In genomic region chr9:33924978-33925797, GRCh38 we compare ENCODE assay signal across 8 cellular contexts.
DNase-seq lines count a peak whose midpoint lies in the region; ATAC-seq and TF ChIP-seq lines count a peak whose summit lies in the region.

No MANE protein-coding gene starts in this region.

- H3K4me2 ChIP-seq in neural cell (ENCODE audit: low read length), result no peak overlapping the region

- H4K20me1 ChIP-seq in neural cell (ENCODE audit: insufficient read depth), result no peaks in the 10 kb centered on the region

- peak overlapping the region; percentile 45 for H3K27ac ChIP-seq in HUES48 (ENCODE audit: low read depth, low read length)
- H3K27ac ChIP-seq in neural cell (ENCODE audit: low read length), result no peak overlapping the region

- H3K4me3 ChIP-seq in HUES48 (ENCODE audit: low read depth, low read length), result no peak overlapping the region
- H3K4me3 ChIP-seq in fibroblast of villous mesenchyme (ENCODE audit: low read depth, low read length), result no peak overlapping the region
- no peak overlapping the region for H3K4me3 ChIP-seq in neural cell (ENCODE audit: low read length)

- no peak for ATAC-seq in HG03159 (IDR thresholded peaks at IDR 0.05; ENCODE audit: unreplicated experiment)

- peaks cover 95% of the 10 kb centered on the region for H3K36me3 ChIP-seq in HUES48 (ENCODE audit: control insufficient read depth, insufficient read depth, low read length)
- H3K36me3 ChIP-seq in neural cell (ENCODE audit: insufficient read depth, low read length), result peaks cover 2% of the 10 kb centered on the region

- no peaks in the 10 kb centered on the region for H3K27me3 ChIP-seq in HUES48 (ENCODE audit: control insufficient read depth, insufficient read depth, low read length)
- no peaks in the 10 kb centered on the region for H3K27me3 ChIP-seq in neural cell (ENCODE audit: insufficient read depth, low read depth, low read length)

- peak; percentile 16 for DNase-seq in NCI-H2029 treated with DMSO at 0.1 percent for 48 hours (lab: John Stamatoyannopoulos, UW)
- DNase-seq in NCI-H2029 (lab: John Stamatoyannopoulos, UW), result no peak
- peak; percentile 19 for DNase-seq in UCSD-AML1 (lab: John Stamatoyannopoulos, UW; ENCODE audit: unreplicated experiment)
- DNase-seq in fibroblast of villous mesenchyme (ENCODE audit: low read depth), result peak; percentile 62
- no peak for DNase-seq in activated effector memory CD4-positive, alpha-beta T cell treated with Interleukin-2 at 50 U/mL for 16 hours

- H3K9me2 ChIP-seq in neural cell (ENCODE audit: insufficient read depth, low read length), result no peaks in the 10 kb centered on the region

- peaks cover 7% of the 10 kb centered on the region for H3K4me1 ChIP-seq in HUES48 (ENCODE audit: control insufficient read depth, insufficient read depth, low read length)

- peak; percentile 56 for TF ChIP-seq RAD21 in neural cell (conservative IDR thresholded peaks at IDR 0.05)

- peak; percentile 81 for TF ChIP-seq CTCF in fibroblast of villous mesenchyme (IDR thresholded peaks at IDR 0.05; ENCODE audit: insufficient read depth, low read depth, low read length)
- TF ChIP-seq CTCF in neural cell (IDR thresholded peaks at IDR 0.05; ENCODE audit: poor library complexity, severe bottlenecking), result peak; percentile 64

- H3K79me2 ChIP-seq in neural cell (replicated peaks; ENCODE audit: insufficient read depth, low read length), result no peaks in the 10 kb centered on the region

- no peaks in the 10 kb centered on the region for H3F3A ChIP-seq in neural cell (ENCODE audit: insufficient read depth, low read length, poor library complexity, severe bottlenecking)

- no peak overlapping the region for H2AFZ ChIP-seq in neural cell (ENCODE audit: low read depth, low read length)

- TF ChIP-seq EP300 in neural cell (conservative IDR thresholded peaks at IDR 0.05; ENCODE audit: poor library complexity, severe bottlenecking), result no peak

- H3K9ac ChIP-seq in HUES48 (ENCODE audit: low read depth, low read length) (no peak overlapping the region), neural cell (ENCODE audit: low read length) (no peak overlapping the region)

- no peaks in the 10 kb centered on the region for H3K9me3 ChIP-seq in HUES48 (ENCODE audit: control insufficient read depth, insufficient read depth, low read length)
- no peaks in the 10 kb centered on the region for H3K9me3 ChIP-seq in neural cell (ENCODE audit: low read length)

TF ChIP-seq in neural cell, 6 proteins besides CTCF, POLR2A, EP300 and RAD21:
- TF ChIP-seq REST (IDR thresholded peaks at IDR 0.05; ENCODE audit: borderline replicate concordance), result no peak
- TF ChIP-seq TAF1 (IDR thresholded peaks at IDR 0.05; ENCODE audit: low read depth), result no peak
- no peak for TF ChIP-seq EZH2 (IDR thresholded peaks at IDR 0.05; ENCODE audit: borderline replicate concordance, insufficient read depth, low read length, poor library complexity, severe bottlenecking)
- no peak for TF ChIP-seq MXI1 (conservative IDR thresholded peaks at IDR 0.05; ENCODE audit: poor library complexity, severe bottlenecking)
- peak; percentile 67 for TF ChIP-seq SMC3 (conservative IDR thresholded peaks at IDR 0.05; ENCODE audit: poor library complexity)
- TF ChIP-seq POLR2AphosphoS5 (IDR thresholded peaks at IDR 0.05), result no peak

Comparison
In these comparisons a context has a peak if more than half of its experiments do, and no peak if none do; other contexts are left out.
1. DNase-seq: peak in NCI-H2029 treated with DMSO at 0.1 percent for 48 hours (single experiment), UCSD-AML1 (single experiment) and fibroblast of villous mesenchyme (single experiment); none in NCI-H2029 (single experiment) and activated effector memory CD4-positive, alpha-beta T cell treated with Interleukin-2 at 50 U/mL for 16 hours (single experiment).